Comparison of ENCODE assay signal across 35 cellular contexts in the genomic region with DNA sequence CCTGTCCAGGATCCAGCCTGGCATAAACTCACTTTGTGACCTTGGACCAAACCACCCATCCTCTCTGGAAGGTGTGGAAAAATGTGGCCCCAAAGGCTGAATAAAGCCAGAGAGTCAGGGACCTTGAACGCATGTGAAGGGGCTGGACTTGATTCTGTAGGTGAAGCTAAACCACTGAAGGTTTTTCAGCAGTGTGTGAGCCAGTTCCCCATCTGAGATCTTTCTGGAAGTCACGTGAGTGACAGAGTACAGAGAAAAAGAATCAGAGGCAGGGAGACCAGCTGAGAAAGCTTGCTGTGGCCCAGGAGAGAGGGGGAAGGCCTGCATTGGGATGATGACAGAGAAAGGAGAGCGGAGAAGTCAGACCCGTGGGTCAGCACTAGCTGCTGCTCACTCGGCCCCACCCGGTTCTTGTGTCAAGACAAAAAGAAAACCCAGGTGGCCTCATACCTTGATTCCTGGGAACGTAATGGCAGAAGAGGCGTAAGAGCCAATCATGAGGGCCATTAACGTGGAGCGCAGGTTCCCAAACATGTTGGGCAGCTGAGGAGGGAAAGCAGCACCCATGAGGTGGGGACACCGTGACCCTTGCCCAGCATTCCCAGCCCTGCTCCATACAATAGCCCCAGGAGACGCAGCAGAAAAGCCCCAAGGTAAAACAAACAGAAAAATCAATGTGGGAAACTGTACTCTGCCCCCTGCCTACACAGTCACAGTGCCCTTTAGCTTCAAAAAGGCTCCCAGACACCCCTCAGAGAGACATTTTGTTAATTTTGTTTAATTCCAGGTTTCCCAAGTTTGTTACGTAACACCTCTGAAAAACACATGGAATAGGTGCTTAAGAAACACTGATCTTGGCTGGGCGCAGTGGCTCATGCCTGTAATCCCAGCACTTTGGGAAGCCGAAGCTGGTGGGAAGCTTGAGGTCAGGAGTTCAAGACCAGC. TPM values are rescaled to one million over a fixed set of nuclear protein-coding genes. Genes with fewer than 3 reads are reported as not detected.
A peak's percentile ranks its signal among the peaks of the same experiment; 100 is the strongest.
DNase-seq lines count a peak whose midpoint lies in the region; ATAC-seq, FAIRE-seq and TF ChIP-seq lines count a peak whose summit lies in the region.
"Had no signal": no experiment of that assay in that cellular context is flagged by ENCODE, and none has a peak within 500 bp of the region (broad histone marks: within the 10 kb centered on the region; RNA-seq: fewer than 3 reads in every experiment).

No MANE protein-coding gene starts in this region.

- DNase-seq in HuH-7.5 (ENCODE audit: low spot score) (peak; percentile 99), H1 (ENCODE audit: low read depth in 1 of 2, low spot score in 2 of 2) (no peak), pancreas (peak in 4 of 6 donors; percentile 52 to 64 (median 58)), NOMO-1 treated with DMSO at 0.1 percent for 48 hours (lab: John Stamatoyannopoulos, UW; ENCODE audit: unreplicated experiment) (no peak), WERI-Rb-1 (no peak), neural progenitor cell (ENCODE audit: low spot score) (no peak)
- DNase-seq: activated CD4-positive, alpha-beta memory T cell treated with anti-CD3 and anti-CD28 coated beads for 36 hours; caudate nucleus; DMS79; effector memory CD8-positive, alpha-beta T cell; erythroblast; islet precursor cell; left ventricle myocardium inferior; NCI-H187; NCI-H510A treated with DMSO at 0.1 percent for 48 hours; NK-92 treated with Interleukin-12 subunit alpha and Interleukin-12 subunit beta, amount 100 ng/mL, for 24 hours; PC-9; Right ventricle myocardium superior; stimulated activated CD4-positive, alpha-beta T cell treated with anti-CD3 and anti-CD28 coated beads, Interleukin-12 subunit alpha, Interleukin-12 subunit beta, amount 100 ng/mL, for 4 hours; stimulated activated CD4-positive, alpha-beta T cell treated with anti-CD3 and anti-CD28 coated beads, Interleukin-2, amount 100 ng/mL, for 48 hours; T-helper 17 cell; tibial artery had no signal

- H3K27me3 ChIP-seq in H1 (replicated peaks in 1 of 4; ENCODE audit: control insufficient read depth in 3 of 4, extremely low read depth in 1 of 4, insufficient read depth in 3 of 4, low read length in 3 of 4) = no peaks in the 10 kb centered on the region
- no peaks in the 10 kb centered on the region for H3K27me3 ChIP-seq in pancreas
- H3K27me3 ChIP-seq in WERI-Rb-1 (ENCODE audit: insufficient read depth, low read depth, severe bottlenecking) = no peaks in the 10 kb centered on the region
- H3K27me3 ChIP-seq in neural progenitor cell = peaks cover 31% of the 10 kb centered on the region
- H3K27me3 ChIP-seq: BLaER1 treated with 17β-estradiol and CSF1 and Interleukin-3, amounts not matched to agents 10 nM and 100 nM; neutrophil; tibial artery had no signal

- H2BK12ac ChIP-seq in H1 (ENCODE audit: low read depth, low read length) = no peak overlapping the region

- 90% methylated on average over 15 of the region's 15 CpGs; no CpG with 5 or more reads in 1 of the 2 experiments for WGBS in H1 (ENCODE audit: extremely low coverage in 1 of 2, insufficient coverage in 1 of 2, insufficient read length in 1 of 2, insufficient replicate concordance in 2 of 2, low coverage in 1 of 2, low lambda C conversion rate in 2 of 2, missing lambda C conversion rate in 1 of 2), 2 experiments
- 28 to 29% methylated on average over 15 of the region's 15 CpGs for WGBS in pancreas, 2 donors

- H3K4me3 ChIP-seq in H1 (ENCODE audit: extremely low read depth in 1 of 4, insufficient read depth in 2 of 4, low read depth in 3 of 4, low read length in 4 of 4) = no peak overlapping the region
- no peak overlapping the region for H3K4me3 ChIP-seq in pancreas
- H3K4me3 ChIP-seq in WERI-Rb-1 (ENCODE audit: low read depth, low read length) = no peak overlapping the region
- no peak overlapping the region for H3K4me3 ChIP-seq in neural progenitor cell
- H3K4me3 ChIP-seq: BLaER1 treated with 17β-estradiol and CSF1 and Interleukin-3, amounts not matched to agents 10 nM and 100 nM; coronary artery; left ventricle myocardium inferior; PC-9; prostate gland; tibial artery had no signal

- 0 out of 2 replicates have a peak overlapping the region, but pooled peaks have one; percentile 5 for H2BK15ac ChIP-seq in H1 (ENCODE audit: low read length)

- H3K9ac ChIP-seq in H1 (replicated peaks in 1 of 4; ENCODE audit: extremely low read depth in 1 of 4, low read depth in 3 of 4, low read length in 3 of 4) (no peak overlapping the region), neural progenitor cell (no peak overlapping the region)

- no peak overlapping the region for H4K5ac ChIP-seq in H1 (ENCODE audit: insufficient read length, low read depth, low read length)

- H3K4me2 ChIP-seq in H1 (ENCODE audit: insufficient read depth in 1 of 2, low read depth in 2 of 2, low read length in 2 of 2) (no peak overlapping the region), neural progenitor cell (no peak overlapping the region)
- H3K4me2 ChIP-seq: BLaER1 treated with 17β-estradiol and CSF1 and Interleukin-3, amounts not matched to agents 10 nM and 100 nM; PC-9 had no signal

- POLR2A ChIA-PET in H1 (lab: Charles Lee; ENCODE audit: partially characterized antibody) = interaction anchor here (0.8 to 9.7 kb wide), 12 partner anchors 8 to 151 kb away, joined by 3 to 90 read pairs (median 5); partner anchors contain the start of gene SLC43A1

- H3K27ac ChIP-seq in C4-2B = peak overlapping the region; percentile 86
- no peak overlapping the region for H3K27ac ChIP-seq in H1 (ENCODE audit: low read depth, low read length)
- H3K27ac ChIP-seq in pancreas = peak overlapping the region; percentile 69 to 85 (median 76)
- H3K27ac ChIP-seq in WERI-Rb-1 = no peak overlapping the region
- H3K27ac ChIP-seq in neural progenitor cell = no peak overlapping the region
- H3K27ac ChIP-seq: BLaER1 treated with 17β-estradiol and CSF1 and Interleukin-3, amounts not matched to agents 10 nM and 100 nM; neutrophil; PC-9; prostate gland had no signal

- no peak overlapping the region for H2AK5ac ChIP-seq in H1 (ENCODE audit: low read depth, low read length)

- H4K20me1 ChIP-seq in H1 (replicated peaks in 1 of 2; ENCODE audit: control insufficient read depth in 1 of 2, insufficient read depth in 2 of 2, low read length in 2 of 2) = peaks cover 0 to 2% of the 10 kb centered on the region in 2 experiments
- H4K20me1 ChIP-seq in neural progenitor cell (ENCODE audit: low read depth) = peaks cover 11% of the 10 kb centered on the region

- FAIRE-seq in H1 (lab: Jason Lieb, UNC) (no peak), pancreas (lab: Jason Lieb, UNC) (no peak)
- FAIRE-seq: astrocyte, G401.6, TTC549 had no signal

- no peak for TF ChIP-seq POLR2A in H1 (IDR thresholded peaks at IDR 0.05; ENCODE audit: control extremely low read depth in 1 of 2, low read depth in 2 of 2, low read length in 2 of 2)

- H3K4me3 Mint-ChIP-seq in neural progenitor cell = no peak overlapping the region
- H3K4me3 Mint-ChIP-seq: activated CD4-positive, alpha-beta memory T cell treated with anti-CD3 and anti-CD28 coated beads for 36 hours; activated naive CD8-positive, alpha-beta T cell; activated T-helper 17 cell treated with anti-CD3 and anti-CD28 coated beads, Interleukin-2, amount 50 U/mL, for 72 hours; effector memory CD8-positive, alpha-beta T cell; T-helper 17 cell had no signal

- H3K36me3 ChIP-seq in H1 (ENCODE audit: control insufficient read depth in 2 of 4, insufficient read depth in 4 of 4, low read length in 3 of 4) (peaks cover 0 to 5% (median 0%) of the 10 kb centered on the region in 4 experiments; a peak in 2 of 8 replicates), pancreas (peaks cover 0 to 12% (median 0%) of the 10 kb centered on the region in 3 donors), WERI-Rb-1 (no peaks in the 10 kb centered on the region), neural progenitor cell (no peaks in the 10 kb centered on the region)
- H3K36me3 ChIP-seq: prostate gland had no signal

- CTCF ChIA-PET in H1 (lab: Charles Lee; ENCODE audit: partially characterized antibody) = interaction anchor here (0.7 to 33.7 kb wide), 11 partner anchors 9 to 239 kb away, joined by 3 to 1146 read pairs (median 4); partner anchors contain the start of genes SLC43A1, SMTNL1, TIMM10 and UBE2L6

- no peaks in the 10 kb centered on the region for H3K9me3 Mint-ChIP-seq in neural progenitor cell
- H3K9me3 Mint-ChIP-seq: activated CD4-positive, alpha-beta memory T cell treated with anti-CD3 and anti-CD28 coated beads for 36 hours; activated T-helper 17 cell treated with anti-CD3 and anti-CD28 coated beads, Interleukin-2, amount 50 U/mL, for 72 hours; effector memory CD8-positive, alpha-beta T cell had no signal

- no peak for TF ChIP-seq CTCF in C4-2B (conservative IDR thresholded peaks at IDR 0.05)
- TF ChIP-seq CTCF in H1 (IDR thresholded peaks at IDR 0.05; ENCODE audit: control extremely low read depth in 1 of 3, insufficient read depth in 1 of 3, low read depth in 1 of 3, low read length in 3 of 3) = no peak
- TF ChIP-seq CTCF in pancreas (IDR thresholded peaks at IDR 0.05) = no peak
- TF ChIP-seq CTCF in WERI-Rb-1 (IDR thresholded peaks at IDR 0.05; ENCODE audit: low read depth, low read length) = no peak
- no peak for TF ChIP-seq CTCF in neural progenitor cell (IDR thresholded peaks at IDR 0.05)

- 0 out of 2 replicates have a peak overlapping the region, but pooled peaks have one; percentile 38 for H2BK5ac ChIP-seq in H1 (ENCODE audit: low read depth, low read length)

- H3K9me3 ChIP-seq in H1 (ENCODE audit: insufficient read depth in 2 of 2, low read depth in 1 of 2, low read length in 1 of 2) (no peaks in the 10 kb centered on the region), pancreas (no peaks in the 10 kb centered on the region), WERI-Rb-1 (ENCODE audit: severe bottlenecking) (no peaks in the 10 kb centered on the region), neural progenitor cell (ENCODE audit: low read depth) (no peaks in the 10 kb centered on the region)
- H3K9me3 ChIP-seq: BLaER1 treated with 17β-estradiol and CSF1 and Interleukin-3, amounts not matched to agents 10 nM and 100 nM; left ventricle myocardium inferior; neutrophil; prostate gland; tibial artery had no signal

- TF ChIP-seq EP300 in H1 (IDR thresholded peaks at IDR 0.05; ENCODE audit: borderline replicate concordance in 1 of 2, low read depth in 2 of 2, low read length in 2 of 2) = no peak

- peaks cover 2% of the 10 kb centered on the region; the same call in 1 of the 2 replicates for H3K23me2 ChIP-seq in H1 (ENCODE audit: low read depth, low read length)

- H3K4ac ChIP-seq in H1 (replicated peaks; ENCODE audit: insufficient read length, low read depth, low read length) = no peak overlapping the region

- H3K18ac ChIP-seq in H1 (ENCODE audit: extremely low read depth, low read length) = no peak overlapping the region

- TF ChIP-seq RAD21 in H1 (IDR thresholded peaks at IDR 0.05 in 1 of 2, conservative IDR thresholded peaks at IDR 0.05 in 1 of 2; ENCODE audit: low read depth in 2 of 2, low read length in 2 of 2) = no peak

- no peak overlapping the region for H4K8ac ChIP-seq in H1 (ENCODE audit: extremely low read depth, insufficient read depth, low read length)

- H3K79me2 ChIP-seq in H1 (ENCODE audit: control insufficient read depth in 1 of 2, insufficient read depth in 2 of 2, low read length in 2 of 2) = no peaks in the 10 kb centered on the region
- H3K79me2 ChIP-seq in neural progenitor cell (ENCODE audit: low read depth) = no peaks in the 10 kb centered on the region

- no peak overlapping the region for H3K27ac Mint-ChIP-seq in neural progenitor cell
- H3K27ac Mint-ChIP-seq: activated CD4-positive, alpha-beta memory T cell treated with anti-CD3 and anti-CD28 coated beads for 36 hours; activated naive CD8-positive, alpha-beta T cell; activated T-helper 17 cell treated with anti-CD3 and anti-CD28 coated beads, Interleukin-2, amount 50 U/mL, for 72 hours; effector memory CD8-positive, alpha-beta T cell; T-helper 17 cell had no signal

- no peak overlapping the region for H3K56ac ChIP-seq in H1 (replicated peaks; ENCODE audit: insufficient read length, low read depth, low read length)

- no peaks in the 10 kb centered on the region for H3F3A ChIP-seq in neural progenitor cell (ENCODE audit: low read depth)

- ATAC-seq in pancreas = peak in 3 of 4 donors; percentile 9 to 20 (median 13)
- ATAC-seq: activated CD4-positive, CD25-positive, alpha-beta regulatory T cell treated with anti-CD3 and anti-CD28 coated beads, Interleukin-2, amount 50 U/mL, for 24 hours; activated T-helper 17 cell treated with anti-CD3 and anti-CD28 coated beads, Interleukin-2, amount 50 U/mL, for 72 hours; effector memory CD8-positive, alpha-beta T cell; sciatic nerve; T-helper 17 cell had no signal

- H3K14ac ChIP-seq in H1 (ENCODE audit: insufficient read length) = no peak overlapping the region

- no peak overlapping the region for H3K23ac ChIP-seq in H1 (ENCODE audit: insufficient read length)

- no peak overlapping the region for H4K91ac ChIP-seq in H1 (replicated peaks; ENCODE audit: insufficient read length, low read length)

- peaks cover 2% of the 10 kb centered on the region; the same call in 1 of the 2 replicates for H3K79me1 ChIP-seq in H1 (ENCODE audit: low read depth, low read length)

- intact Hi-C loops in pancreas (cut with DNase I) = no loop called here

- H3K4me1 ChIP-seq in H1 (replicated peaks in 1 of 4; ENCODE audit: control insufficient read depth in 3 of 4, insufficient read depth in 4 of 4, low read length in 3 of 4) (peaks cover 7 to 22% (median 18%) of the 10 kb centered on the region in 4 experiments), pancreas (peaks cover 65 to 73% (median 68%) of the 10 kb centered on the region in 3 donors), neural progenitor cell (no peaks in the 10 kb centered on the region)

- H3K36me3 Mint-ChIP-seq in neural progenitor cell = no peaks in the 10 kb centered on the region

- H3K27me3 Mint-ChIP-seq in neural progenitor cell (ENCODE audit: insufficient read depth, low read depth) = peaks cover 21% of the 10 kb centered on the region
- H3K27me3 Mint-ChIP-seq: activated CD4-positive, alpha-beta memory T cell treated with anti-CD3 and anti-CD28 coated beads for 36 hours; activated naive CD8-positive, alpha-beta T cell; activated T-helper 17 cell treated with anti-CD3 and anti-CD28 coated beads, Interleukin-2, amount 50 U/mL, for 72 hours; effector memory CD8-positive, alpha-beta T cell; T-helper 17 cell had no signal

- H2BK20ac ChIP-seq in H1 (ENCODE audit: low read length) = no peak overlapping the region

- H2BK120ac ChIP-seq in H1 (replicated peaks; ENCODE audit: low read depth, low read length) = no peak overlapping the region

- no peak overlapping the region for H2AFZ ChIP-seq in H1 (ENCODE audit: low read length)
- H2AFZ ChIP-seq in neural progenitor cell (replicated peaks) = no peak overlapping the region
- H2AFZ ChIP-seq: PC-9 had no signal

- H3K4me1 Mint-ChIP-seq in neural progenitor cell = peaks cover 25% of the 10 kb centered on the region

RNA-seq across cellular contexts. Expression of gene SLC43A1, which starts 17.9 kb away (rescaled TPM):
- total RNA-seq in H1 (2021; fragmentation: NEBNext Ultra II Directional; extraction: Animal tissue kit (Norgen Biotek cat#: 25700)) = 30.1 and 34.5 TPM in 2 replicates
- polyA plus RNA-seq in H1 (2011; rRNA removed) (58.0 and 79.5 TPM in 2 replicates), pancreas (100 to 1,000 TPM; 100 to 110 TPM)
- polyA plus RNA-seq in H1 (2011; cell fraction: cytosol; rRNA removed) = 51.3 TPM
- 92.4 TPM for polyA plus RNA-seq in H1 (2011; cell fraction: nucleus; rRNA removed)
- 27.7 to 39.6 TPM (median 34.4 TPM) in 4 replicates for polyA plus RNA-seq in H1 (2012, experiment 1 of 2)
- 34.6 TPM for polyA plus RNA-seq in H1 (2012, experiment 2 of 2)
- 25.5 TPM for polyA plus RNA-seq in H1 (2013, experiment 1 of 2)
- polyA plus RNA-seq in H1 (2013, experiment 2 of 2) = 27.2 TPM
- polyA minus RNA-seq in H1 (2011; rRNA and poly(A)+ RNA removed) = 54.4 and 66.2 TPM in 2 replicates
- 27.5 TPM for polyA minus RNA-seq in H1 (2011; cell fraction: cytosol; rRNA and poly(A)+ RNA removed)
- polyA minus RNA-seq in H1 (2011; cell fraction: nucleus; rRNA and poly(A)+ RNA removed) = 36.7 TPM
- total RNA-seq in pancreas (100 to 1,000 TPM in 4 of 6 donors, 10 to 100 TPM in 2; 78.3 to 280 (median 137) TPM), neural progenitor cell (ENCODE audit: low replicate concordance) (0.99 and 1.5 TPM in 2 replicates)

RNA-seq across cellular contexts. Expression of gene TIMM10, which starts 33.0 kb away (rescaled TPM):
- 109 and 117 TPM in 2 replicates for total RNA-seq in H1 (2021; fragmentation: NEBNext Ultra II Directional; extraction: Animal tissue kit (Norgen Biotek cat#: 25700))
- polyA plus RNA-seq in H1 (2011; rRNA removed) (208 and 227 TPM in 2 replicates), pancreas (10 to 100 TPM; 15.7 to 25.8 TPM)
- polyA plus RNA-seq in H1 (2011; cell fraction: cytosol; rRNA removed) = 230 TPM
- polyA plus RNA-seq in H1 (2011; cell fraction: nucleus; rRNA removed) = 119 TPM
- 158 to 185 TPM (median 175 TPM) in 4 replicates for polyA plus RNA-seq in H1 (2012, experiment 1 of 2)
- polyA plus RNA-seq in H1 (2012, experiment 2 of 2) = 187 TPM
- polyA plus RNA-seq in H1 (2013, experiment 1 of 2) = 152 TPM
- polyA plus RNA-seq in H1 (2013, experiment 2 of 2) = 158 TPM
- 71.3 and 73.7 TPM in 2 replicates for polyA minus RNA-seq in H1 (2011; rRNA and poly(A)+ RNA removed)
- polyA minus RNA-seq in H1 (2011; cell fraction: cytosol; rRNA and poly(A)+ RNA removed) = 25.8 TPM
- 40.7 TPM for polyA minus RNA-seq in H1 (2011; cell fraction: nucleus; rRNA and poly(A)+ RNA removed)
- total RNA-seq in pancreas (10 to 100 TPM; 12.2 to 32.6 (median 21.7) TPM), neural progenitor cell (ENCODE audit: low replicate concordance) (19.1 and 21.9 TPM in 2 replicates)

RNA-seq across cellular contexts. Expression of gene RTN4RL2, which starts 37.2 kb away (rescaled TPM):
- 23.7 and 24.4 TPM in 2 replicates for total RNA-seq in H1 (2021; fragmentation: NEBNext Ultra II Directional; extraction: Animal tissue kit (Norgen Biotek cat#: 25700))
- polyA plus RNA-seq in H1 (2011; rRNA removed) (11.4 and 17.3 TPM in 2 replicates), pancreas (1 to 10 TPM; 1.4 to 2.6 TPM)
- 4.4 TPM for polyA plus RNA-seq in H1 (2011; cell fraction: cytosol; rRNA removed)
- polyA plus RNA-seq in H1 (2011; cell fraction: nucleus; rRNA removed) = 11.2 TPM
- polyA plus RNA-seq in H1 (2012, experiment 1 of 2) = 13.1 to 33.1 TPM (median 28.5 TPM) in 4 replicates
- polyA plus RNA-seq in H1 (2012, experiment 2 of 2) = 15.1 TPM
- polyA plus RNA-seq in H1 (2013, experiment 1 of 2) = 25.6 TPM
- 28.8 TPM for polyA plus RNA-seq in H1 (2013, experiment 2 of 2)
- polyA minus RNA-seq in H1 (2011; rRNA and poly(A)+ RNA removed) = 3.2 and 3.9 TPM in 2 replicates
- 16.0 TPM for polyA minus RNA-seq in H1 (2011; cell fraction: cytosol; rRNA and poly(A)+ RNA removed)
- 12.4 TPM for polyA minus RNA-seq in H1 (2011; cell fraction: nucleus; rRNA and poly(A)+ RNA removed)
- total RNA-seq in pancreas (1 to 10 TPM in 3 of 6 donors, under 1 TPM in 3; 0.55 to 2.7 (median 1.1) TPM), neural progenitor cell (ENCODE audit: low replicate concordance) (0.13 and 1.9 TPM in 2 replicates)

RNA-seq across cellular contexts. Expression of gene SMTNL1, which starts 39.8 kb away (rescaled TPM):
- total RNA-seq in H1 (2021; fragmentation: NEBNext Ultra II Directional; extraction: Animal tissue kit (Norgen Biotek cat#: 25700)) = not detected in 2 replicates
- polyA plus RNA-seq in H1 (2011; rRNA removed) (0.13 and 0.18 TPM in 2 replicates), pancreas (not detected)
- polyA plus RNA-seq in H1 (2011; cell fraction: cytosol; rRNA removed) = 0.22 TPM
- 0.23 TPM for polyA plus RNA-seq in H1 (2011; cell fraction: nucleus; rRNA removed)
- 0.31 to 0.55 TPM (median 0.44 TPM) in 4 replicates for polyA plus RNA-seq in H1 (2012, experiment 1 of 2)
- polyA plus RNA-seq in H1 (2012, experiment 2 of 2) = 0.26 TPM
- 0.24 TPM for polyA plus RNA-seq in H1 (2013, experiment 1 of 2)
- 0.11 TPM for polyA plus RNA-seq in H1 (2013, experiment 2 of 2)
- not detected in 2 replicates for polyA minus RNA-seq in H1 (2011; rRNA and poly(A)+ RNA removed)
- not detected for polyA minus RNA-seq in H1 (2011; cell fraction: cytosol; rRNA and poly(A)+ RNA removed)
- not detected for polyA minus RNA-seq in H1 (2011; cell fraction: nucleus; rRNA and poly(A)+ RNA removed)
- total RNA-seq in pancreas (not detected), neural progenitor cell (ENCODE audit: low replicate concordance) (0.28 TPM in 1 of 2 replicates, not detected in the other)
- total RNA-seq: activated CD4-positive, alpha-beta memory T cell treated with anti-CD3 and anti-CD28 coated beads for 36 hours; activated T-helper 17 cell treated with anti-CD3 and anti-CD28 coated beads, Interleukin-2, amount 50 U/mL, for 72 hours; astrocyte; left ventricle myocardium inferior; mesenteric fat pad; PC-9; Right ventricle myocardium superior; sciatic nerve; T-helper 17 cell had no signal

Comparison
In these comparisons a context has a peak if more than half of its experiments do, and no peak if none do; other contexts are left out.
1. H3K27ac ChIP-seq: peak in C4-2B (single experiment) and pancreas (4 of 4); none in H1 (single experiment), WERI-Rb-1 (single experiment) and neural progenitor cell (single experiment).
2. DNase-seq: peak in HuH-7.5 (single experiment) and pancreas (4 of 6); none in H1 (0 of 2), NOMO-1 treated with DMSO at 0.1 percent for 48 hours (single experiment), WERI-Rb-1 (single experiment) and neural progenitor cell (single experiment).
3. RNA of gene SLC43A1, which starts 17.9 kb away (total RNA-seq): 78.3 to 280 TPM in pancreas and 30.1 to 34.5 TPM in H1; 0.99 to 1.5 TPM in neural progenitor cell; every median in the first group is over 10 times any median in the second.